In the genomic region with DNA sequence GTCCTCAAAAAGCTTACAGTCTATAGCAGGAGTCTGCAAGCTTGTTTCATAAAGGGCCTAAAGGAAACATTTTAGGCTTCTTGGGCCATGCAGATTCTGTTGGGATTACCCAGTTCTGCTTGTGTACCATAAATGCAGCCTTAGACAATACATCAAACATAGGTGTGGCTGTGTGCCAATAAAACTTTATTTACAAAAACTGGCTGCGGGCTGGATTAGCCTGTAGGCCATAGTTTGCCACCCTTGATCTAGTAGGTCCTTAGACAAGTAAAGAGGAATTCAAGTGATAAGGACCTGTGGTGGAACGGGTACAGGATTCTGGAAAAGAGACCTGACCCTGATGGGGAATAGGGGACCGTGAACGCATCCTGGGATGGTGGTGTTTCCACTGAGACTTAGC, we compare ENCODE assay signal across 23 cellular contexts. TPM values are rescaled to one million over a fixed set of nuclear protein-coding genes. Genes with fewer than 3 reads are reported as not detected.
DNase-seq lines count a peak whose midpoint lies in the region; ATAC-seq, FAIRE-seq and TF ChIP-seq lines count a peak whose summit lies in the region.
"Had no signal": no experiment of that assay in that cellular context is flagged by ENCODE, and none has a peak within 500 bp of the region (broad histone marks: within the 10 kb centered on the region; RNA-seq: fewer than 3 reads in every experiment).

No MANE protein-coding gene starts in this region.

- H3K27me3 ChIP-seq in BLaER1: no peaks in the 10 kb centered on the region

- H3K4me3 ChIP-seq in BLaER1: peak overlapping the region; percentile 16; the same call in 1 of the 2 replicates
- H3K4me3 ChIP-seq: GM23338, HAP-1 had no signal

- H3K4me1 ChIP-seq in BLaER1: peaks cover 45% of the 10 kb centered on the region
- H3K4me1 ChIP-seq: HAP-1 had no signal

- intact Hi-C loops in activated CD8-positive, alpha-beta T cell treated with anti-CD3 and anti-CD28 coated beads for 36 hours (cut with micrococcal nuclease): no loop called here
- intact Hi-C loops in left colon (cut with DNase I, micrococcal nuclease): no loop called here

- peak overlapping the region; percentile 84 for H3K27ac ChIP-seq in BLaER1
- H3K27ac ChIP-seq: 22Rv1 had no signal

- FAIRE-seq in GM12892 (lab: Jason Lieb, UNC): peak; percentile 33
- FAIRE-seq: A204.1, GM18507, H54 had no signal

- H3K27ac Mint-ChIP-seq in activated CD8-positive, alpha-beta T cell treated with anti-CD3 and anti-CD28 coated beads, Interleukin-2, amount 10 ng/mL, durations not matched to agents 7 days and 5 days: peak overlapping the region; percentile 18
- H3K27ac Mint-ChIP-seq in activated CD8-positive, alpha-beta T cell treated with anti-CD3 and anti-CD28 coated beads for 36 hours: no peak overlapping the region
- H3K27ac Mint-ChIP-seq: B cell, GM23338, HFFc6 had no signal

- POLR2A ChIA-PET in activated CD8-positive, alpha-beta T cell treated with anti-CD3 and anti-CD28 coated beads, Interleukin-2, amount 10 ng/mL, durations not matched to agents 7 days and 5 days (lab: Charles Lee): no interaction called here
- POLR2A ChIA-PET in activated CD8-positive, alpha-beta T cell treated with anti-CD3 and anti-CD28 coated beads for 36 hours (lab: Charles Lee): no interaction called here

- peaks cover 8% of the 10 kb centered on the region for H3K4me1 Mint-ChIP-seq in activated CD8-positive, alpha-beta T cell treated with anti-CD3 and anti-CD28 coated beads, Interleukin-2, amount 10 ng/mL, durations not matched to agents 7 days and 5 days (ENCODE audit: low read depth)
- peaks cover 5% of the 10 kb centered on the region for H3K4me1 Mint-ChIP-seq in activated CD8-positive, alpha-beta T cell treated with anti-CD3 and anti-CD28 coated beads for 36 hours (ENCODE audit: low read depth)
- H3K4me1 Mint-ChIP-seq: B cell had no signal

- no peaks in the 10 kb centered on the region for H3K27me3 Mint-ChIP-seq in activated CD8-positive, alpha-beta T cell treated with anti-CD3 and anti-CD28 coated beads, Interleukin-2, amount 10 ng/mL, durations not matched to agents 7 days and 5 days (ENCODE audit: low read depth)
- H3K27me3 Mint-ChIP-seq in activated CD8-positive, alpha-beta T cell treated with anti-CD3 and anti-CD28 coated beads for 36 hours: no peaks in the 10 kb centered on the region
- H3K27me3 Mint-ChIP-seq: B cell; CD4-positive, alpha-beta memory T cell had no signal

- H3K9me3 ChIP-seq in BLaER1: peaks cover 51% of the 10 kb centered on the region
- H3K9me3 ChIP-seq: HAP-1 had no signal

- no peaks in the 10 kb centered on the region for H3K9me3 Mint-ChIP-seq in activated CD8-positive, alpha-beta T cell treated with anti-CD3 and anti-CD28 coated beads, Interleukin-2, amount 10 ng/mL, durations not matched to agents 7 days and 5 days (ENCODE audit: insufficient read depth)
- H3K9me3 Mint-ChIP-seq in activated CD8-positive, alpha-beta T cell treated with anti-CD3 and anti-CD28 coated beads for 36 hours: no peaks in the 10 kb centered on the region
- H3K9me3 Mint-ChIP-seq: CD4-positive, alpha-beta memory T cell; GM23338; HFFc6 had no signal

- H4K20me1 ChIP-seq in BLaER1: no peaks in the 10 kb centered on the region

- CTCF ChIA-PET in activated CD8-positive, alpha-beta T cell treated with anti-CD3 and anti-CD28 coated beads, Interleukin-2, amount 10 ng/mL, durations not matched to agents 7 days and 5 days (lab: Charles Lee): interaction anchor here (0.7 kb wide), 1 partner anchor 1349 kb away, joined by 3 read pairs; no protein-coding TSS in a partner anchor
- CTCF ChIA-PET in activated CD8-positive, alpha-beta T cell treated with anti-CD3 and anti-CD28 coated beads for 36 hours (lab: Charles Lee): interaction anchor here (1.4 kb wide), 1 partner anchor 193 kb away, joined by 4 read pairs; no protein-coding TSS in a partner anchor

- peak overlapping the region; percentile 51 for H3K4me2 ChIP-seq in BLaER1
- H3K4me2 ChIP-seq: GM23338 had no signal

- no peak for TF ChIP-seq POLR2A in GM12892 (IDR thresholded peaks at IDR 0.05; ENCODE audit: low read depth, low read length)

- H3K4me3 Mint-ChIP-seq in activated CD8-positive, alpha-beta T cell treated with anti-CD3 and anti-CD28 coated beads, Interleukin-2, amount 10 ng/mL, durations not matched to agents 7 days and 5 days: no peak overlapping the region
- H3K4me3 Mint-ChIP-seq in activated CD8-positive, alpha-beta T cell treated with anti-CD3 and anti-CD28 coated beads for 36 hours: no peak overlapping the region
- H3K4me3 Mint-ChIP-seq: B cell; CD4-positive, alpha-beta memory T cell; GM23338; HFFc6 had no signal

- H3K36me3 ChIP-seq in BLaER1: peaks cover 86% of the 10 kb centered on the region
- H3K36me3 ChIP-seq: HAP-1 had no signal

- peaks cover 54% of the 10 kb centered on the region for H3K36me3 Mint-ChIP-seq in activated CD8-positive, alpha-beta T cell treated with anti-CD3 and anti-CD28 coated beads, Interleukin-2, amount 10 ng/mL, durations not matched to agents 7 days and 5 days (ENCODE audit: low read depth)
- peaks cover 27% of the 10 kb centered on the region for H3K36me3 Mint-ChIP-seq in activated CD8-positive, alpha-beta T cell treated with anti-CD3 and anti-CD28 coated beads for 36 hours (ENCODE audit: low read depth)

- TF ChIP-seq CTCF in activated CD8-positive, alpha-beta T cell treated with anti-CD3 and anti-CD28 coated beads for 36 hours (IDR thresholded peaks at IDR 0.05): no peak

- no peak for DNase-seq in activated CD8-positive, alpha-beta T cell treated with anti-CD3 and anti-CD28 coated beads, Interleukin-2, amount 10 ng/mL, durations not matched to agents 7 days and 5 days
- DNase-seq in activated CD8-positive, alpha-beta T cell treated with anti-CD3 and anti-CD28 coated beads for 36 hours: no peak
- DNase-seq in GM12892 (ENCODE audit: insufficient read length): no peak
- no peak for DNase-seq in left colon
- DNase-seq in NCI-H524 (lab: John Stamatoyannopoulos, UW): no peak
- DNase-seq in NCI-H226: no peak
- DNase-seq: C1 segment of cervical spinal cord; Calu3; CD4-positive, alpha-beta memory T cell; COR-L47; DMS53; DMS79 treated with DMSO at 0.1 percent for 48 hours; GF-D8; HFFc6 had no signal

- H3K9ac ChIP-seq in BLaER1: 0 out of 2 replicates have a peak overlapping the region, but pooled peaks have one; percentile 40

- no peak for ATAC-seq in activated CD8-positive, alpha-beta T cell treated with anti-CD3 and anti-CD28 coated beads, Interleukin-2, amount 10 ng/mL, durations not matched to agents 7 days and 5 days
- ATAC-seq in activated CD8-positive, alpha-beta T cell treated with anti-CD3 and anti-CD28 coated beads for 36 hours: no peak
- ATAC-seq in left colon: peak; percentile 64
- ATAC-seq in HG02763 (IDR thresholded peaks at IDR 0.05; ENCODE audit: unreplicated experiment): no peak
- ATAC-seq: GM23338 had no signal

RNA-seq across cellular contexts. Expression of a gene that starts 51.9 kb away (rescaled TPM):
- 100 to 1,000 TPM in 1 of 2 experiments, 10 to 100 TPM in 1; 99.9 to 111 TPM for total RNA-seq in activated CD8-positive, alpha-beta T cell treated with anti-CD3 and anti-CD28 coated beads, Interleukin-2, amount 10 ng/mL, durations not matched to agents 7 days and 5 days
- 100 to 1,000 TPM; 130 to 133 TPM for total RNA-seq in activated CD8-positive, alpha-beta T cell treated with anti-CD3 and anti-CD28 coated beads for 36 hours
- 174 TPM for polyA plus RNA-seq in GM12892 (2012; ENCODE audit: missing spikeins)
- 10 to 100 TPM; 85.4 to 93.0 TPM for total RNA-seq in left colon
